In genomic region chr10:120711857-120712256, GRCh38 we compare ENCODE assay signal across 2 cellular contexts.
TF ChIP-seq lines count a peak whose summit lies in the region.

No MANE protein-coding gene starts in this region.

TF ChIP-seq in HepG2, 621 proteins besides CTCF, POLR2A, EP300 and RAD21 (continued from another document):
- peak; percentile 94 for TF ChIP-seq MAFF (IDR thresholded peaks at IDR 0.05; ENCODE audit: low read depth, low read length)
- TF ChIP-seq NR3C1 (CRISPR knock-in tag; IDR thresholded peaks at IDR 0.05), result no peak
- peak; percentile 91 to 96 for TF ChIP-seq MAFK (conservative IDR thresholded peaks at IDR 0.05 in 1 of 2, IDR thresholded peaks at IDR 0.05 in 1 of 2; ENCODE audit: low read length in 2 of 2)
- no peak for TF ChIP-seq ZNF451 (CRISPR knock-in tag; IDR thresholded peaks at IDR 0.05)

TF ChIP-seq in H1, 55 proteins besides CTCF, POLR2A, EP300 and RAD21 (continued from another document):
- TF ChIP-seq HDAC2 (IDR thresholded peaks at IDR 0.05; ENCODE audit: borderline replicate concordance in 1 of 2, low read depth in 2 of 2, low read length in 2 of 2) (no peak), TAF1 (IDR thresholded peaks at IDR 0.05; ENCODE audit: low read depth, low read length) (no peak), CREB1 (IDR thresholded peaks at IDR 0.05) (no peak)
